In genomic region chrX:49061490-49061889, GRCh38 we compare ENCODE assay signal across 20 cellular contexts.
"Had no signal": no experiment of that assay in that cellular context is flagged by ENCODE, and none has a peak within 500 bp of the region (broad histone marks: within the 10 kb centered on the region; RNA-seq: fewer than 3 reads in every experiment).

No MANE protein-coding gene starts in this region.

- H3K9me3 Mint-ChIP-seq: effector memory CD8-positive, alpha-beta T cell; natural killer cell; stimulated activated naive B cell treated with anti-CD40 and anti-IgM and Interleukin-4, amounts not matched to agents 10 μg/mL and 1 μg/mL and 100 μg/mL, for 72 hours; stimulated activated naive CD8-positive, alpha-beta T cell treated with anti-CD3 and anti-CD28 coated beads, Interleukin-15, Interleukin-2, amounts not matched to agents 100 ng/mL and 50 ng/mL, for 24 hours had no signal

- H3K4me1 Mint-ChIP-seq: natural killer cell; stimulated activated naive B cell treated with anti-CD40 and anti-IgM and Interleukin-4, amounts not matched to agents 10 μg/mL and 1 μg/mL and 100 μg/mL, for 72 hours had no signal

- H3K36me3 Mint-ChIP-seq: natural killer cell had no signal

- H3K4me1 ChIP-seq: left lung, psoas muscle, sigmoid colon, transverse colon had no signal

- ATAC-seq: effector memory CD8-positive, alpha-beta T cell; left lung; natural killer cell; psoas muscle; right cardiac atrium; stimulated activated naive B cell treated with anti-CD40 and anti-IgM and Interleukin-4, amounts not matched to agents 10 μg/mL and 1 μg/mL and 100 μg/mL, for 72 hours had no signal

- H3K27me3 ChIP-seq: left lung, ovary, sigmoid colon, transverse colon, vagina had no signal

- H3K27ac Mint-ChIP-seq: effector memory CD8-positive, alpha-beta T cell; natural killer cell; stimulated activated naive CD8-positive, alpha-beta T cell treated with anti-CD3 and anti-CD28 coated beads, Interleukin-15, Interleukin-2, amounts not matched to agents 100 ng/mL and 50 ng/mL, for 24 hours had no signal

- H3K4me3 Mint-ChIP-seq: effector memory CD8-positive, alpha-beta T cell; natural killer cell; stimulated activated naive B cell treated with anti-CD40 and anti-IgM and Interleukin-4, amounts not matched to agents 10 μg/mL and 1 μg/mL and 100 μg/mL, for 72 hours; stimulated activated naive CD8-positive, alpha-beta T cell treated with anti-CD3 and anti-CD28 coated beads, Interleukin-15, Interleukin-2, amounts not matched to agents 100 ng/mL and 50 ng/mL, for 24 hours had no signal

- H3K27ac ChIP-seq: left lung, ovary, psoas muscle, sigmoid colon, thoracic aorta, transverse colon, vagina had no signal

- DNase-seq: cerebellar nuclear complex; cortex of kidney; effector memory CD8-positive, alpha-beta T cell; head of caudate nucleus; kidney; left lung; mesendoderm; natural killer cell; nucleus accumbens; psoas muscle; right cardiac atrium; sigmoid colon; stimulated activated CD4-positive, alpha-beta T cell treated with anti-CD3 and anti-CD28 coated beads, Interleukin-2, amount 100 ng/mL, for 24 hours; stimulated activated CD4-positive, alpha-beta T cell treated with anti-CD3 and anti-CD28 coated beads, Interleukin-4, amount 100 ng/mL, for 24 hours; stimulated activated naive B cell treated with anti-CD40 and anti-IgM and Interleukin-4, amounts not matched to agents 10 μg/mL and 1 μg/mL and 100 μg/mL, for 72 hours; transverse colon had no signal

- H3K4me3 ChIP-seq: left lung, ovary, psoas muscle, sigmoid colon, thoracic aorta, transverse colon, vagina had no signal

- H3K36me3 ChIP-seq: ovary, sigmoid colon, thoracic aorta, transverse colon had no signal

- H3K27me3 Mint-ChIP-seq: effector memory CD8-positive, alpha-beta T cell; stimulated activated naive B cell treated with anti-CD40 and anti-IgM and Interleukin-4, amounts not matched to agents 10 μg/mL and 1 μg/mL and 100 μg/mL, for 72 hours; stimulated activated naive CD8-positive, alpha-beta T cell treated with anti-CD3 and anti-CD28 coated beads, Interleukin-15, Interleukin-2, amounts not matched to agents 100 ng/mL and 50 ng/mL, for 24 hours had no signal

- H3K9me3 ChIP-seq: left lung, ovary, psoas muscle, sigmoid colon, thoracic aorta, transverse colon, vagina had no signal
